Comparison of ENCODE assay signal across 13 cellular contexts in the genomic region with DNA sequence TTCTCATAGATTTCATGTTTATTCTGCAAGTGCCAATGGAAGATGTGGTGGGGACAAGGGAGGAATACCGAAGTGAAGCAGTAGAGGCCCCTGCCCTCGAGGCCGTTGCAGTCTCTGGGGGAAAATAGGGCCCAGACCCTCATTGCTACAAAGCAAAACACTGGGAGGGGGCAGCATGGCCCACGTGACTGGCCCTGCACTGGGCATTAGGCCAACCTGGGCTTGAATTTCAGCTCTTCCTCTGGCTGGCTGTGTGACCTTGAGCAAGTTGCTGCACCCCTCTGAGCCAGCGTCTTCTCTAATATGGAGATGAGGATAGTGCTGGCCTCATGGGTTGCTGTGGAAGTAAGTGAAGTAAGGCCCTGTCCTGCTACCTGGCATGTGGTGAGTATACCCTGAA. TPM values are rescaled to one million over a fixed set of nuclear protein-coding genes. Genes with fewer than 3 reads are reported as not detected.
DNase-seq lines count a peak whose midpoint lies in the region; TF ChIP-seq lines count a peak whose summit lies in the region.
"Had no signal": no experiment of that assay in that cellular context is flagged by ENCODE, and none has a peak within 500 bp of the region (broad histone marks: within the 10 kb centered on the region; RNA-seq: fewer than 3 reads in every experiment).

No MANE protein-coding gene starts in this region.

- no peak overlapping the region; a peak in 2 of 22 replicates for H3K9ac ChIP-seq in BLaER1 treated with 17β-estradiol and CSF1 and Interleukin-3, amounts not matched to agents 10 nM and 100 nM

- H3K27ac ChIP-seq in BLaER1 treated with 17β-estradiol and CSF1 and Interleukin-3, amounts not matched to agents 10 nM and 100 nM = no peak overlapping the region
- H3K27ac ChIP-seq in ascending aorta (peak overlapping the region; percentile 95 to 96), layer of hippocampus (ENCODE audit: low read depth, low read length) (peak overlapping the region; percentile 12), sigmoid colon (peak overlapping the region; percentile 72 to 86 (median 80))

- H3K4me3 ChIP-seq in BLaER1 treated with 17β-estradiol and CSF1 and Interleukin-3, amounts not matched to agents 10 nM and 100 nM = no peak overlapping the region
- H3K4me3 ChIP-seq in ascending aorta = peak overlapping the region; percentile 1 to 32
- H3K4me3 ChIP-seq in sigmoid colon = no peak overlapping the region
- H3K4me3 ChIP-seq in foreskin fibroblast (ENCODE audit: low read depth in 1 of 2, low read length in 2 of 2) = no peak overlapping the region

- no peaks in the 10 kb centered on the region; a peak in 1 of 22 replicates for H3K36me3 ChIP-seq in BLaER1 treated with 17β-estradiol and CSF1 and Interleukin-3, amounts not matched to agents 10 nM and 100 nM
- H3K36me3 ChIP-seq in ascending aorta (peaks cover 0 to 3% of the 10 kb centered on the region in 2 donors), sigmoid colon (no peaks in the 10 kb centered on the region)

- DNase-seq in ascending aorta (ENCODE audit: low spot score in 2 of 2) = no peak
- no peak for DNase-seq in sigmoid colon
- DNase-seq in SK-N-DZ (ENCODE audit: low spot score) = no peak
- no peak for DNase-seq in GM13977 (ENCODE audit: low spot score)
- DNase-seq in foreskin fibroblast = no peak
- no peak for DNase-seq in NCI-H2081 treated with DMSO at 0.1 percent for 48 hours (lab: John Stamatoyannopoulos, UW)
- DNase-seq: activated CD4-positive, CD25-positive, alpha-beta regulatory T cell treated with anti-CD3 and anti-CD28 coated beads, Interleukin-2, amount 50 U/mL, for 72 hours; cerebellar nuclear complex; MM.1S had no signal

- H3K27me3 ChIP-seq in BLaER1 treated with 17β-estradiol and CSF1 and Interleukin-3, amounts not matched to agents 10 nM and 100 nM = no peaks in the 10 kb centered on the region
- H3K27me3 ChIP-seq in ascending aorta (no peaks in the 10 kb centered on the region), layer of hippocampus (ENCODE audit: control insufficient read depth, insufficient read depth, low read length) (no peaks in the 10 kb centered on the region), sigmoid colon (no peaks in the 10 kb centered on the region)

- in situ Hi-C loops in GM13977 (cut with MboI; ENCODE audit: low pct_unique_long_range_greater_than_20kb, low sequenced_read_pairs, unreplicated experiment) = loop anchor here (10.0 kb wide), 1 partner anchor 75 kb away; no protein-coding TSS in a partner anchor

- TF ChIP-seq POLR2A in sigmoid colon (IDR thresholded peaks at IDR 0.05) = no peak

- no peak for TF ChIP-seq EP300 in sigmoid colon (IDR thresholded peaks at IDR 0.05)

- intact Hi-C loops in ascending aorta (cut with DNase I) (loop anchor here (5.0 kb wide), 1 partner anchor 37 kb away; no protein-coding TSS in a partner anchor), sigmoid colon (cut with DNase I) (loop anchor here (2.0 kb wide), 1 partner anchor 15 kb away; no protein-coding TSS in a partner anchor)

- no peaks in the 10 kb centered on the region for H3K9me3 ChIP-seq in BLaER1 treated with 17β-estradiol and CSF1 and Interleukin-3, amounts not matched to agents 10 nM and 100 nM (replicated peaks in 1 of 11)
- H3K9me3 ChIP-seq in ascending aorta (no peaks in the 10 kb centered on the region), sigmoid colon (no peaks in the 10 kb centered on the region)

- peaks cover 23 to 88% (median 68%) of the 10 kb centered on the region in 10 experiments for H3K4me1 ChIP-seq in BLaER1 treated with 17β-estradiol and CSF1 and Interleukin-3, amounts not matched to agents 10 nM and 100 nM
- peaks cover 60 to 88% of the 10 kb centered on the region in 2 donors for H3K4me1 ChIP-seq in ascending aorta
- H3K4me1 ChIP-seq in sigmoid colon = peaks cover 0 to 88% (median 76%) of the 10 kb centered on the region in 4 donors

- H4K20me1 ChIP-seq in BLaER1 treated with 17β-estradiol and CSF1 and Interleukin-3, amounts not matched to agents 10 nM and 100 nM = peaks cover 0 to 11% (median 0%) of the 10 kb centered on the region in 11 experiments; a peak in 3 of 22 replicates

- 69 to 72% methylated on average over 5 of the region's 5 CpGs for WGBS in sigmoid colon, 2 donors

- H3K4me2 ChIP-seq in BLaER1 treated with 17β-estradiol and CSF1 and Interleukin-3, amounts not matched to agents 10 nM and 100 nM = peak overlapping the region; percentile 4 to 94 (median 79); a peak in 17 of 22 replicates

- TF ChIP-seq CTCF in ascending aorta (IDR thresholded peaks at IDR 0.05) (no peak), sigmoid colon (IDR thresholded peaks at IDR 0.05) (no peak), GM13977 (IDR thresholded peaks at IDR 0.05; ENCODE audit: extremely low read depth, insufficient read depth, missing control alignments) (no peak), foreskin fibroblast (IDR thresholded peaks at IDR 0.05; ENCODE audit: low read depth, low read length) (no peak)

RNA-seq across cellular contexts. Expression of a gene that starts 0.7 kb away (rescaled TPM):
- 128 TPM for total RNA-seq in ascending aorta
- 10 to 100 TPM in 2 of 4 donors, 1 to 10 TPM in 2; 7.1 to 23.5 (median 11.1) TPM for total RNA-seq in sigmoid colon
- 10 to 100 TPM; 18.6 to 30.1 (median 28.9) TPM for polyA plus RNA-seq in sigmoid colon
- polyA plus RNA-seq in SK-N-DZ (2014; cell fraction: cytosol; rRNA removed) = 0.91 and 1.0 TPM in 2 replicates
- 0.82 and 1.4 TPM in 2 replicates for polyA plus RNA-seq in SK-N-DZ (2014; cell fraction: nucleus; rRNA removed)

RNA-seq across cellular contexts. Expression of a gene that starts 21.3 kb away (rescaled TPM):
- total RNA-seq in ascending aorta (1.1 TPM), sigmoid colon (under 1 TPM in 2 of 4 donors, not detected in 2; 0.33 to 0.55 TPM)
- polyA plus RNA-seq in sigmoid colon = under 1 TPM; 0.16 to 0.92 (median 0.60) TPM
- polyA plus RNA-seq in SK-N-DZ (2014; cell fraction: cytosol; rRNA removed) = 3.8 and 4.4 TPM in 2 replicates
- polyA plus RNA-seq in SK-N-DZ (2014; cell fraction: nucleus; rRNA removed) = 1.5 and 4.4 TPM in 2 replicates
- total RNA-seq: B cell, G401 had no signal

Comparison
In these comparisons a context has a peak if more than half of its experiments do, and no peak if none do; other contexts are left out.
1. H3K27ac ChIP-seq: peak in ascending aorta (2 of 2), layer of hippocampus (single experiment) and sigmoid colon (4 of 4); none in BLaER1 treated with 17β-estradiol and CSF1 and Interleukin-3, amounts not matched to agents 10 nM and 100 nM (0 of 11).
2. H3K4me3 ChIP-seq: peak in ascending aorta (2 of 2); none in BLaER1 treated with 17β-estradiol and CSF1 and Interleukin-3, amounts not matched to agents 10 nM and 100 nM (0 of 10), sigmoid colon (0 of 4) and foreskin fibroblast (0 of 2).